18 cellular contexts compared by ENCODE assay signal in the genomic region with DNA sequence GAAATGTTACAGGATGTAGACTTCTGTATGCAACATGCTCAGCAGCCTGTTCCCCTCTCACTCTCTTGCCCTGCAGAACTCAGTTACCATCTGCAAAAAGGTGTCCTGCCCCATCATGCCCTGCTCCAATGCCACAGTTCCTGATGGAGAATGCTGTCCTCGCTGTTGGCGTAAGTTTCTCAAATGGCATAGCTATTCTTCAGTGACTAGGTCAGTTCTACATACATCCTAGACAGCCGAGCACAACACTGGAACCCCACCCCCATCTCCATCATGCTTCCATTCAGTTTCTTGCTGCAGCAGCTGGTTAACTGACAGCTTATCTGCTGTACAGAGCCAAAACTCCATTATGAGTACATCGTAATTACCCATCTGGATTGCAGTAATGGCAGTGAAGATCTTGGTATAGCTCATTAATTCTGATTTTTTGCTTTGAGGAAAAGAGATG. TPM values are rescaled to one million over a fixed set of nuclear protein-coding genes. Genes with fewer than 3 reads are reported as not detected.
A peak's percentile ranks its signal among the peaks of the same experiment; 100 is the strongest.
DNase-seq lines count a peak whose midpoint lies in the region; ATAC-seq, FAIRE-seq and TF ChIP-seq lines count a peak whose summit lies in the region.
"Had no signal": no experiment of that assay in that cellular context is flagged by ENCODE, and none has a peak within 500 bp of the region (broad histone marks: within the 10 kb centered on the region; RNA-seq: fewer than 3 reads in every experiment).

No MANE protein-coding gene starts in this region.

- DNase-seq in SK-N-SH (no peak), bronchial epithelial cell (ENCODE audit: low read depth) (peak; percentile 19), kidney tubule cell (ENCODE audit: low spot score) (peak; percentile 50), upper lobe of right lung (no peak), SK-N-DZ (ENCODE audit: low spot score) (no peak), NCI-H1048 (lab: John Stamatoyannopoulos, UW) (no peak)
- no peak for DNase-seq in activated CD4-positive, alpha-beta T cell treated with anti-CD3 and anti-CD28 coated beads, Interleukin-2, amount 10 ng/mL, durations not matched to agents 7 days and 5 days
- DNase-seq: activated CD4-positive, alpha-beta T cell treated with anti-CD3 and anti-CD28 coated beads, Interleukin-2, amount 50 U/mL, for 1 hour; activated naive CD4-positive, alpha-beta T cell treated with anti-CD3 and anti-CD28 coated beads for 36 hours; HCEC 1CT; heart right ventricle; NCI-H1930; psoas muscle; T-helper 1 cell; testis had no signal

- H3K4me3 ChIP-seq in SK-N-SH (ENCODE audit: low read depth in 2 of 2, low read length in 1 of 2) (peak overlapping the region in 1 of 2 experiments; percentile 72; a peak in 1 of 4 replicates), bronchial epithelial cell (ENCODE audit: low read depth, low read length) (no peak overlapping the region), upper lobe of right lung (peak overlapping the region; percentile 60)
- H3K4me3 ChIP-seq: testis had no signal

- WGBS in SK-N-SH (ENCODE audit: low lambda C conversion rate): 95% methylated on average over 4 of the region's 4 CpGs

- peaks cover 3 to 5% of the 10 kb centered on the region in 2 experiments; a peak in 1 of 4 replicates for H3K4me1 ChIP-seq in SK-N-SH (ENCODE audit: control insufficient read depth in 1 of 2, insufficient read depth in 2 of 2, low read depth in 1 of 2, low read length in 1 of 2)
- H3K4me1 ChIP-seq in upper lobe of right lung: peaks cover 3% of the 10 kb centered on the region
- H3K4me1 ChIP-seq: psoas muscle had no signal

- peaks cover 3% of the 10 kb centered on the region for H3K36me3 Mint-ChIP-seq in activated CD4-positive, alpha-beta T cell treated with anti-CD3 and anti-CD28 coated beads, Interleukin-2, amount 10 ng/mL, durations not matched to agents 7 days and 5 days (ENCODE audit: low read depth)

- CTCF ChIA-PET in SK-N-SH (lab: Yijun Ruan, JAX): interaction anchor here (0.6 to 1.7 kb wide), 6 partner anchors 37 to 878 kb away, joined by 3 to 7 read pairs (median 3); no protein-coding TSS in a partner anchor
- CTCF ChIA-PET in activated CD4-positive, alpha-beta T cell treated with anti-CD3 and anti-CD28 coated beads, Interleukin-2, amount 10 ng/mL, durations not matched to agents 7 days and 5 days (lab: Charles Lee): interaction anchor here (0.8 to 1.4 kb wide), 3 partner anchors 13 to 163 kb away, joined by 3 to 4 read pairs (median 3); no protein-coding TSS in a partner anchor

- no peak overlapping the region for H3K27ac Mint-ChIP-seq in activated CD4-positive, alpha-beta T cell treated with anti-CD3 and anti-CD28 coated beads, Interleukin-2, amount 10 ng/mL, durations not matched to agents 7 days and 5 days
- H3K27ac Mint-ChIP-seq: activated naive CD4-positive, alpha-beta T cell treated with anti-CD3 and anti-CD28 coated beads for 36 hours had no signal

- H3K9me3 ChIP-seq in SK-N-SH: no peaks in the 10 kb centered on the region
- no peaks in the 10 kb centered on the region for H3K9me3 ChIP-seq in upper lobe of right lung
- H3K9me3 ChIP-seq: heart right ventricle, psoas muscle, testis had no signal

- H3K9me3 Mint-ChIP-seq in activated CD4-positive, alpha-beta T cell treated with anti-CD3 and anti-CD28 coated beads, Interleukin-2, amount 10 ng/mL, durations not matched to agents 7 days and 5 days: no peaks in the 10 kb centered on the region
- H3K9me3 Mint-ChIP-seq: activated naive CD4-positive, alpha-beta T cell treated with anti-CD3 and anti-CD28 coated beads for 36 hours had no signal

- ATAC-seq in SK-N-SH treated with all-trans-retinoic acid at 6 μM for 48 hours (no peak), upper lobe of right lung (no peak)
- ATAC-seq: heart right ventricle, psoas muscle had no signal

- H2AFZ ChIP-seq in SK-N-SH (ENCODE audit: low read depth): no peak overlapping the region

- H3K4me3 Mint-ChIP-seq in activated CD4-positive, alpha-beta T cell treated with anti-CD3 and anti-CD28 coated beads, Interleukin-2, amount 10 ng/mL, durations not matched to agents 7 days and 5 days: no peak overlapping the region
- H3K4me3 Mint-ChIP-seq: activated naive CD4-positive, alpha-beta T cell treated with anti-CD3 and anti-CD28 coated beads for 36 hours had no signal

- peak overlapping the region; percentile 85; the same call in 1 of the 2 replicates for H3K9ac ChIP-seq in SK-N-SH

- no peak for FAIRE-seq in bronchial epithelial cell (lab: Jason Lieb, UNC)
- FAIRE-seq: A204.1, colon had no signal

- POLR2A ChIA-PET in SK-N-SH (lab: Yijun Ruan, JAX): no interaction called here
- POLR2A ChIA-PET in activated CD4-positive, alpha-beta T cell treated with anti-CD3 and anti-CD28 coated beads, Interleukin-2, amount 10 ng/mL, durations not matched to agents 7 days and 5 days (lab: Charles Lee): no interaction called here

- peaks cover 33% of the 10 kb centered on the region for H3K27me3 Mint-ChIP-seq in activated CD4-positive, alpha-beta T cell treated with anti-CD3 and anti-CD28 coated beads, Interleukin-2, amount 10 ng/mL, durations not matched to agents 7 days and 5 days

- intact Hi-C loops in upper lobe of right lung (cut with DNase I): loop anchor here (10.0 kb wide), 1 partner anchor 771 kb away; no protein-coding TSS in a partner anchor

- peaks cover 88% of the 10 kb centered on the region for H3F3A ChIP-seq in SK-N-SH (replicated peaks; ENCODE audit: insufficient read depth)

- H3K9me2 ChIP-seq in SK-N-SH: no peaks in the 10 kb centered on the region

- H3K4me1 Mint-ChIP-seq in activated CD4-positive, alpha-beta T cell treated with anti-CD3 and anti-CD28 coated beads, Interleukin-2, amount 10 ng/mL, durations not matched to agents 7 days and 5 days: peaks cover 22% of the 10 kb centered on the region

- no peak for TF ChIP-seq EP300 in SK-N-SH (IDR thresholded peaks at IDR 0.05; ENCODE audit: borderline replicate concordance in 1 of 2, low read depth in 1 of 2, low read length in 1 of 2)

- TF ChIP-seq CTCF in SK-N-SH (IDR thresholded peaks at IDR 0.05): no peak
- no peak for TF ChIP-seq CTCF in bronchial epithelial cell (IDR thresholded peaks at IDR 0.05; ENCODE audit: insufficient read depth, low read length, severe bottlenecking)
- no peak for TF ChIP-seq CTCF in upper lobe of right lung (IDR thresholded peaks at IDR 0.05)

- peak overlapping the region in 1 of 2 experiments; percentile 94; a peak in 2 of 4 replicates for H3K27ac ChIP-seq in SK-N-SH (ENCODE audit: low read depth in 2 of 2, low read length in 1 of 2)
- H3K27ac ChIP-seq in upper lobe of right lung: no peak overlapping the region
- H3K27ac ChIP-seq: psoas muscle, testis had no signal

- H3K36me3 ChIP-seq in SK-N-SH (replicated peaks in 1 of 2; ENCODE audit: control insufficient read depth in 1 of 2, insufficient read depth in 2 of 2, low read length in 1 of 2): peaks cover 82 to 83% of the 10 kb centered on the region in 2 experiments
- H3K36me3 ChIP-seq in bronchial epithelial cell (ENCODE audit: control insufficient read depth, insufficient read depth, low read length): peaks cover 51% of the 10 kb centered on the region
- peaks cover 82% of the 10 kb centered on the region for H3K36me3 ChIP-seq in upper lobe of right lung

- H3K27me3 ChIP-seq in SK-N-SH (ENCODE audit: insufficient read depth): no peaks in the 10 kb centered on the region
- H3K27me3 ChIP-seq in bronchial epithelial cell (ENCODE audit: control insufficient read depth, insufficient read depth, low read length): no peaks in the 10 kb centered on the region
- H3K27me3 ChIP-seq in upper lobe of right lung: no peaks in the 10 kb centered on the region
- H3K27me3 ChIP-seq: testis had no signal

- H4K20me1 ChIP-seq in SK-N-SH (ENCODE audit: insufficient read depth): peaks cover 94% of the 10 kb centered on the region

- peak overlapping the region; percentile 82 for H3K4me2 ChIP-seq in SK-N-SH

- peaks cover 63% of the 10 kb centered on the region for H3K79me2 ChIP-seq in SK-N-SH (ENCODE audit: insufficient read depth)

- no peak for TF ChIP-seq RAD21 in SK-N-SH (IDR thresholded peaks at IDR 0.05; ENCODE audit: low read length)

TF ChIP-seq in SK-N-SH, 30 proteins besides CTCF, POLR2A, EP300 and RAD21 (continues in another document):
- TF ChIP-seq POLR2AphosphoS5 (IDR thresholded peaks at IDR 0.05; ENCODE audit: low read depth, low read length) (0 out of 2 replicates have a peak, but pooled peaks have one; percentile 31), FOXM1 (IDR thresholded peaks at IDR 0.05; ENCODE audit: low read depth) (no peak), RCOR1 (IDR thresholded peaks at IDR 0.05; ENCODE audit: low read length) (no peak)
- TF ChIP-seq, protein P1, sequence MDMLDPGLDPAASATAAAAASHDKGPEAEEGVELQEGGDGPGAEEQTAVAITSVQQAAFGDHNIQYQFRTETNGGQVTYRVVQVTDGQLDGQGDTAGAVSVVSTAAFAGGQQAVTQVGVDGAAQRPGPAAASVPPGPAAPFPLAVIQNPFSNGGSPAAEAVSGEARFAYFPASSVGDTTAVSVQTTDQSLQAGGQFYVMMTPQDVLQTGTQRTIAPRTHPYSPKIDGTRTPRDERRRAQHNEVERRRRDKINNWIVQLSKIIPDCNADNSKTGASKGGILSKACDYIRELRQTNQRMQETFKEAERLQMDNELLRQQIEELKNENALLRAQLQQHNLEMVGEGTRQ (IDR thresholded peaks at IDR 0.05; ENCODE audit: borderline replicate concordance, low read depth, low read length): no peak

TF ChIP-seq in SK-N-SH treated with all-trans-retinoic acid at 6 μM for 48 hours, 23 proteins besides CTCF, POLR2A, EP300 and RAD21 (continues in another document):
- TF ChIP-seq, protein P2, sequence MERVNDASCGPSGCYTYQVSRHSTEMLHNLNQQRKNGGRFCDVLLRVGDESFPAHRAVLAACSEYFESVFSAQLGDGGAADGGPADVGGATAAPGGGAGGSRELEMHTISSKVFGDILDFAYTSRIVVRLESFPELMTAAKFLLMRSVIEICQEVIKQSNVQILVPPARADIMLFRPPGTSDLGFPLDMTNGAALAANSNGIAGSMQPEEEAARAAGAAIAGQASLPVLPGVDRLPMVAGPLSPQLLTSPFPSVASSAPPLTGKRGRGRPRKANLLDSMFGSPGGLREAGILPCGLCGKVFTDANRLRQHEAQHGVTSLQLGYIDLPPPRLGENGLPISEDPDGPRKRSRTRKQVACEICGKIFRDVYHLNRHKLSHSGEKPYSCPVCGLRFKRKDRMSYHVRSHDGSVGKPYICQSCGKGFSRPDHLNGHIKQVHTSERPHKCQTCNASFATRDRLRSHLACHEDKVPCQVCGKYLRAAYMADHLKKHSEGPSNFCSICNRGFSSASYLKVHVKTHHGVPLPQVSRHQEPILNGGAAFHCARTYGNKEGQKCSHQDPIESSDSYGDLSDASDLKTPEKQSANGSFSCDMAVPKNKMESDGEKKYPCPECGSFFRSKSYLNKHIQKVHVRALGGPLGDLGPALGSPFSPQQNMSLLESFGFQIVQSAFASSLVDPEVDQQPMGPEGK (CRISPR knock-in tag; IDR thresholded peaks at IDR 0.05; ENCODE audit: borderline replicate concordance): no peak

RNA-seq across cellular contexts. Expression of a gene that starts 4.5 kb away (rescaled TPM):
- polyA plus RNA-seq in SK-N-SH (2012; rRNA removed): 117 and 127 TPM in 2 replicates
- polyA plus RNA-seq in SK-N-SH (2012; cell fraction: cytosol; rRNA removed): 36.9 and 47.2 TPM in 2 replicates
- 513 and 769 TPM in 2 replicates for polyA plus RNA-seq in SK-N-SH (2012; cell fraction: nucleus; rRNA removed)
- 37.8 and 162 TPM in 2 replicates for total RNA-seq in bronchial epithelial cell
- 377 TPM for total RNA-seq in upper lobe of right lung
- 0.24 TPM in 1 of 2 replicates, not detected in the other for polyA plus RNA-seq in SK-N-DZ (2014; cell fraction: cytosol; rRNA removed)
- polyA plus RNA-seq in SK-N-DZ (2014; cell fraction: nucleus; rRNA removed): not detected in 2 replicates
- 1 to 10 TPM in 1 of 2 experiments, under 1 TPM in 1; 0.40 to 1.1 TPM for total RNA-seq in activated CD4-positive, alpha-beta T cell treated with anti-CD3 and anti-CD28 coated beads, Interleukin-2, amount 10 ng/mL, durations not matched to agents 7 days and 5 days

Comparison
In these comparisons a context has a peak if more than half of its experiments do, and no peak if none do; other contexts are left out.
1. DNase-seq: peak in bronchial epithelial cell (single experiment) and kidney tubule cell (single experiment); none in SK-N-SH (single experiment), upper lobe of right lung (single experiment), SK-N-DZ (single experiment), NCI-H1048 (single experiment) and activated CD4-positive, alpha-beta T cell treated with anti-CD3 and anti-CD28 coated beads, Interleukin-2, amount 10 ng/mL, durations not matched to agents 7 days and 5 days (single experiment).
2. RNA of a gene that starts 4.5 kb away (total RNA-seq): 377 TPM in upper lobe of right lung (single experiment) and 37.8 to 162 TPM in bronchial epithelial cell; 0.40 to 1.1 TPM in activated CD4-positive, alpha-beta T cell treated with anti-CD3 and anti-CD28 coated beads, Interleukin-2, amount 10 ng/mL, durations not matched to agents 7 days and 5 days; every median in the first group is over 10 times any median in the second.